Comparison of ENCODE assay signal across 8 cellular contexts in the genomic region with DNA sequence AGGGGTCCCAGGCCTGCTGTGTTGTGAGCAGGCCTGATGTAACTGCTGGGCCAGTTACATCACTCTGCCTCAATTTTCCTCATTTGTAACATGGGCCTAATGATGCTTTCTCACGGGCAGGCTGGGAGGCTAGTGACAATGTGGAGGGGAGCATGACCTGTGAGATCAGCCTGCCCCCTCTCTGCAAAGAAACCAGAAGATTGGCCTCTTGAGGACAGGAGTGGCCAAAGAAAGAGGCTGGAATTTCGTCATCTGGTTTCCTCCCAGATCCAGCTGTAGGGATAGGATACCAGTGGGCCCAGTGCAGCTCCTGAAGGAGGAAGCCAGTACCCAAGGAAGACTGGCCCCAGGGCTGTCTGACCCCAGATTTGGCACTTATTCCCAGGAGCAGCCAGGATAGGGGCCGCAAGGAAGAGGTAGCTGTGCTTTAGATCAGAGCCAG. TPM values are rescaled to one million over a fixed set of nuclear protein-coding genes. Genes with fewer than 3 reads are reported as not detected.
DNase-seq lines count a peak whose midpoint lies in the region; ATAC-seq and TF ChIP-seq lines count a peak whose summit lies in the region.

No MANE protein-coding gene starts in this region.

- ATAC-seq in Right ventricle myocardium inferior = peak; percentile 33
- ATAC-seq in sciatic nerve = peak; percentile 66
- ATAC-seq in HG02981 (IDR thresholded peaks at IDR 0.05; ENCODE audit: unreplicated experiment) = no peak

- no peak for TF ChIP-seq CTCF in VCaP (conservative IDR thresholded peaks at IDR 0.05)

- intact Hi-C loops in Right ventricle myocardium inferior (cut with DNase I) (no loop called here), cardiac septum (cut with DNase I) (no loop called here), sciatic nerve (cut with DNase I) (no loop called here)

- DNase-seq in Right ventricle myocardium inferior (ENCODE audit: missing footprints) (peak; percentile 48), cardiac septum (ENCODE audit: low spot score) (no peak), glomerular visceral epithelial cell (ENCODE audit: extremely low spot score) (peak; percentile 58), sciatic nerve (ENCODE audit: low spot score) (no peak), NOMO-1 treated with DMSO at 0.1 percent for 48 hours (lab: John Stamatoyannopoulos, UW; ENCODE audit: unreplicated experiment) (no peak), SKM-1 treated with dmso at 0.1 percent for 144 hours (lab: John Stamatoyannopoulos, UW; ENCODE audit: unreplicated experiment) (no peak)

- peak overlapping the region; percentile 96 for H3K27ac ChIP-seq in VCaP

RNA-seq across cellular contexts. Expression of a gene that starts 0.6 kb away (rescaled TPM):
- total RNA-seq in Right ventricle myocardium inferior (18.9 TPM), cardiac septum (17.1 TPM), sciatic nerve (257 TPM)

Comparison
In these comparisons a context has a peak if more than half of its experiments do, and no peak if none do; other contexts are left out.
1. DNase-seq: peak in Right ventricle myocardium inferior (single experiment) and glomerular visceral epithelial cell (single experiment); none in cardiac septum (single experiment), sciatic nerve (single experiment), NOMO-1 treated with DMSO at 0.1 percent for 48 hours (single experiment) and SKM-1 treated with dmso at 0.1 percent for 144 hours (single experiment).
2. RNA of a gene that starts 0.6 kb away (total RNA-seq): 257 TPM in sciatic nerve (single experiment); 18.9 TPM in Right ventricle myocardium inferior (single experiment) and 17.1 TPM in cardiac septum (single experiment); every median in the first group is over 10 times any median in the second.